1 cellular context compared by ENCODE assay signal in the genomic region with DNA sequence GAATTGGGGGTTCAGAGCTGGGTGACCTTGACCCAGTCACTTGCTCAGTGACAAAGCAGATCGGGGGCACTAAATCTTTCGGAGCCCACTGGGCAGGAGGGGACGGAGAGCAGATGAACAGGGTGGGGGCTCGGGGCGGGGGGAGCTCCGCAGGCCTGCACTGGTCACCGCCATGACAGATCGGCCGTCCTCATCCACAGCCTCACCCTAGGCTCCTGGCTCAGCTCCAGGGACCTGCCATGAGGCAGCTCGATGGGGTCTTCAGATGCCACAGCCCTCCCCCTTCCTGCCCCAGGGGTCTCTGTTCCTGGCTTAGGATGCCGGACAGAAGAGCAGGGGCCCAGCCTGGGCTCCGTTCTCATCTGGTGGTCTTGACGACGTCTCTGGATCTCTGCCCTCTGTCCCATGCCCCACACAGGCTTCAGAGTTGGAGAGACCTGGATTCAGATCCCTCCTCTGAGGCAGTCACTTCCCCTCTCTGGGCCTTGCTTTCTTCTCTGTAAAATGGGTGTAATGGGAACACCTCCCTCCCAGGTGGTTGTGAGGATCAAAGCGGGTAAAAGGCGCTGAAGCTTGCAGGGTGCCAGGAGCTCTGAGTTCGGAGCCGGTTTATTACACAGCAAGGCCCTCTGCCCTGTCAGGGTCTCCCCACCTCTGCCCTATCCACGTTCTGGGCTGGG.
TF ChIP-seq lines count a peak whose summit lies in the region.

No MANE protein-coding gene starts in this region.

TF ChIP-seq in endothelial cell of umbilical vein, 7 proteins besides CTCF, POLR2A, EP300 and RAD21 (continued from another document):
- TF ChIP-seq EZH2 (IDR thresholded peaks at IDR 0.05; ENCODE audit: borderline replicate concordance, low read depth, low read length, severe bottlenecking): no peak
- TF ChIP-seq, protein P1, sequence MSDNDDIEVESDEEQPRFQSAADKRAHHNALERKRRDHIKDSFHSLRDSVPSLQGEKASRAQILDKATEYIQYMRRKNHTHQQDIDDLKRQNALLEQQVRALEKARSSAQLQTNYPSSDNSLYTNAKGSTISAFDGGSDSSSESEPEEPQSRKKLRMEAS (IDR thresholded peaks at IDR 0.05; ENCODE audit: insufficient read depth, insufficient read length): no peak
